ENCODE assay signal across 12 cellular contexts in the genomic region with DNA sequence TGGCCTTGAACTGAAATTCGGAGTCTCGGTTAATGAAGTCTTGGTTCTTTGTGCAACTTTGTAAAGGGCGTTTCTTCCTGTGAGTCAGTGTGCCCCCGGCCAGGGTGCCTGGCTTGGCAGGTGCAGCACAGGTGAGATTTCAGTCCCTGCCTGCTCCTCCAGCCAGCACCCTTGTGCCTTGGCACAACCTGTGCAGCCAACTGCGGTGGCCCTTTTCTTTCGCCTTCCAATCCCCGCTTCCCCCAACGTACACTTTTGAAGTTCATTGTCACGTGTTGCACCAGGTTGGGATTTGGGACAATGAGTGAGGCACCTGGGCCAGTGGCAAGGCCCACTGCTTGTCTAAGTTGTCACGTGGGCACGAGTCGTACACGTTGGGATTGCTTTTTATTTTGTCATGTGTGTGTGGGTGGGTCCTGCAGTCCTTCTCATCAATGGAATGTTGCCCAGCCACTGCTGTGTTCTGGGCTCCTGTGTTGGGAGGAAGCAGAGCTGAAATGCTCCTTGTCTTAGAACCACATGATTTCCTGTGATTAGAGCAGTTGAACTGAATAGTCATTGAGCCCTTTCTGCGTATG.
A peak's percentile ranks its signal among the peaks of the same experiment; 100 is the strongest.
DNase-seq lines count a peak whose midpoint lies in the region; ATAC-seq lines count a peak whose summit lies in the region.
"Had no signal": no experiment of that assay in that cellular context is flagged by ENCODE, and none has a peak within 500 bp of the region (broad histone marks: within the 10 kb centered on the region; RNA-seq: fewer than 3 reads in every experiment).

No MANE protein-coding gene starts in this region.

- H3K36me3 Mint-ChIP-seq in CD4-positive, alpha-beta memory T cell, result peaks cover 42 to 44% of the 10 kb centered on the region in 2 donors
- peaks cover 12% of the 10 kb centered on the region for H3K36me3 Mint-ChIP-seq in central memory CD8-positive, alpha-beta T cell (ENCODE audit: insufficient read depth)

- no peaks in the 10 kb centered on the region for H3K27me3 Mint-ChIP-seq in CD4-positive, alpha-beta memory T cell
- no peaks in the 10 kb centered on the region for H3K27me3 Mint-ChIP-seq in central memory CD8-positive, alpha-beta T cell

- H3K36me3 ChIP-seq in CD4-positive, alpha-beta memory T cell (ENCODE audit: insufficient read depth, low read length), result no peaks in the 10 kb centered on the region
- no peaks in the 10 kb centered on the region for H3K36me3 ChIP-seq in neuronal stem cell (replicated peaks in 1 of 2; ENCODE audit: control insufficient read depth in 2 of 2, insufficient read depth in 2 of 2, low read length in 2 of 2)

- H4K8ac ChIP-seq in neuronal stem cell (ENCODE audit: low read depth, low read length), result no peak overlapping the region

- H2BK15ac ChIP-seq in neuronal stem cell (ENCODE audit: low read length), result no peak overlapping the region

- H3K14ac ChIP-seq in neuronal stem cell (ENCODE audit: low read length), result no peak overlapping the region

- no peak overlapping the region for H2BK12ac ChIP-seq in neuronal stem cell (ENCODE audit: low read length)

- H3K9me3 Mint-ChIP-seq in CD4-positive, alpha-beta memory T cell, result peaks cover 0 to 6% (median 3%) of the 10 kb centered on the region in 8 donors
- peaks cover 5% of the 10 kb centered on the region for H3K9me3 Mint-ChIP-seq in central memory CD8-positive, alpha-beta T cell

- H2AK5ac ChIP-seq in neuronal stem cell (ENCODE audit: low read depth, low read length), result no peak overlapping the region

- WGBS in neuronal stem cell (ENCODE audit: extremely low coverage in 2 of 2, insufficient read length in 2 of 2, insufficient replicate concordance in 1 of 2), 2 donors, result no CpG with 5 or more reads among the region's 14 CpGs

- H3K27ac Mint-ChIP-seq in CD4-positive, alpha-beta memory T cell, result peak overlapping the region; percentile 0 to 88 (median 74)
- peak overlapping the region; percentile 64 for H3K27ac Mint-ChIP-seq in central memory CD8-positive, alpha-beta T cell (ENCODE audit: low read depth)

- POLR2A ChIA-PET in CD4-positive, alpha-beta memory T cell (lab: Charles Lee; ENCODE audit: partially characterized antibody), result no interaction called here

- no peak overlapping the region for H4K91ac ChIP-seq in neuronal stem cell (ENCODE audit: low read depth, low read length, poor library complexity)

- no peak overlapping the region for H3K27ac ChIP-seq in CD4-positive, alpha-beta memory T cell (ENCODE audit: low read depth, low read length)
- H3K27ac ChIP-seq in neuronal stem cell (replicated peaks; ENCODE audit: low read length), result no peak overlapping the region

- no peak overlapping the region for H3K4ac ChIP-seq in neuronal stem cell (ENCODE audit: low read length)

- no peak overlapping the region for H3K4me2 ChIP-seq in neuronal stem cell (ENCODE audit: insufficient read depth, low read length, poor library complexity, severe bottlenecking)

- no peaks in the 10 kb centered on the region for H3K9me3 ChIP-seq in CD4-positive, alpha-beta memory T cell (ENCODE audit: control insufficient read depth in 1 of 2, low read length in 2 of 2)
- no peaks in the 10 kb centered on the region for H3K9me3 ChIP-seq in neuronal stem cell (replicated peaks in 1 of 2; ENCODE audit: control insufficient read depth in 2 of 2, insufficient read depth in 1 of 2, low read depth in 1 of 2, low read length in 2 of 2)

- no peak overlapping the region for H3K18ac ChIP-seq in neuronal stem cell (ENCODE audit: low read length)

- H2AFZ ChIP-seq in neuronal stem cell (ENCODE audit: low read length), result no peak overlapping the region

- H3K4me3 ChIP-seq in CD4-positive, alpha-beta memory T cell (ENCODE audit: low read length in 2 of 2), result no peak overlapping the region
- H3K4me3 ChIP-seq in neuronal stem cell (ENCODE audit: low read length in 2 of 2), result no peak overlapping the region

- peaks cover 50 to 69% (median 52%) of the 10 kb centered on the region in 4 donors for H3K4me1 Mint-ChIP-seq in CD4-positive, alpha-beta memory T cell
- peaks cover 53% of the 10 kb centered on the region for H3K4me1 Mint-ChIP-seq in central memory CD8-positive, alpha-beta T cell

- intact Hi-C loops in CD4-positive, alpha-beta memory T cell (cut with micrococcal nuclease), result no loop called here

- H3K9ac ChIP-seq in neuronal stem cell (ENCODE audit: low read depth, low read length, poor library complexity), result no peak overlapping the region

- no peak overlapping the region for H2BK5ac ChIP-seq in neuronal stem cell (ENCODE audit: low read length)

- peaks cover 54% of the 10 kb centered on the region for H3K4me1 ChIP-seq in CD4-positive, alpha-beta memory T cell (ENCODE audit: insufficient read depth, low read length)
- peaks cover 2 to 16% of the 10 kb centered on the region in 2 donors for H3K4me1 ChIP-seq in neuronal stem cell (ENCODE audit: control insufficient read depth in 2 of 2, insufficient read depth in 1 of 2, low read depth in 1 of 2, low read length in 2 of 2)

- DNase-seq in CD4-positive, alpha-beta memory T cell, result no peak
- DNase-seq in MV-4-11 (lab: John Stamatoyannopoulos, UW), result peak; percentile 41
- DNase-seq in central memory CD8-positive, alpha-beta T cell (ENCODE audit: low spot score in 2 of 2), result no peak
- no peak for DNase-seq in neuronal stem cell (ENCODE audit: low spot score)
- DNase-seq in activated effector memory CD4-positive, alpha-beta T cell treated with Interleukin-2 at 50 U/mL for 16 hours, result no peak
- no peak for DNase-seq in NCI-H2171 (lab: John Stamatoyannopoulos, UW)
- DNase-seq: HCEC 1CT, hippocampal formation, NCI-H526, T-helper 9 cell had no signal

- ATAC-seq in central memory CD8-positive, alpha-beta T cell (replicated peaks; ENCODE audit: extremely low read depth, poor library complexity, severe bottlenecking), result peak; percentile 22
- ATAC-seq in HG03565 (IDR thresholded peaks at IDR 0.05; ENCODE audit: unreplicated experiment) (no peak), GM21360 (IDR thresholded peaks at IDR 0.05; ENCODE audit: unreplicated experiment) (no peak)

- H3K4me3 Mint-ChIP-seq in CD4-positive, alpha-beta memory T cell, result peak overlapping the region in 5 of 8 donors; percentile 9 to 71 (median 39)
- no peak overlapping the region for H3K4me3 Mint-ChIP-seq in central memory CD8-positive, alpha-beta T cell

- no peak overlapping the region for H2BK120ac ChIP-seq in neuronal stem cell (ENCODE audit: low read depth, low read length)

- CTCF ChIA-PET in CD4-positive, alpha-beta memory T cell (lab: Charles Lee; ENCODE audit: partially characterized antibody), result interaction anchor here (1.3 to 6.5 kb wide), 2 partner anchors 25 to 244 kb away, joined by 3 to 27 read pairs; no protein-coding TSS in a partner anchor

- no peaks in the 10 kb centered on the region for H3K79me1 ChIP-seq in neuronal stem cell (ENCODE audit: low read depth, low read length)

- H3K23ac ChIP-seq in neuronal stem cell (ENCODE audit: low read depth, low read length, poor library complexity), result peak overlapping the region; percentile 59

- H3K27me3 ChIP-seq in CD4-positive, alpha-beta memory T cell (ENCODE audit: insufficient read depth, low read length), result no peaks in the 10 kb centered on the region
- H3K27me3 ChIP-seq in neuronal stem cell (ENCODE audit: control insufficient read depth in 3 of 3, insufficient read depth in 3 of 3, low read depth in 1 of 3, low read length in 3 of 3), result no peaks in the 10 kb centered on the region
